Comparison of ENCODE assay signal across 8 cellular contexts in the genomic region with DNA sequence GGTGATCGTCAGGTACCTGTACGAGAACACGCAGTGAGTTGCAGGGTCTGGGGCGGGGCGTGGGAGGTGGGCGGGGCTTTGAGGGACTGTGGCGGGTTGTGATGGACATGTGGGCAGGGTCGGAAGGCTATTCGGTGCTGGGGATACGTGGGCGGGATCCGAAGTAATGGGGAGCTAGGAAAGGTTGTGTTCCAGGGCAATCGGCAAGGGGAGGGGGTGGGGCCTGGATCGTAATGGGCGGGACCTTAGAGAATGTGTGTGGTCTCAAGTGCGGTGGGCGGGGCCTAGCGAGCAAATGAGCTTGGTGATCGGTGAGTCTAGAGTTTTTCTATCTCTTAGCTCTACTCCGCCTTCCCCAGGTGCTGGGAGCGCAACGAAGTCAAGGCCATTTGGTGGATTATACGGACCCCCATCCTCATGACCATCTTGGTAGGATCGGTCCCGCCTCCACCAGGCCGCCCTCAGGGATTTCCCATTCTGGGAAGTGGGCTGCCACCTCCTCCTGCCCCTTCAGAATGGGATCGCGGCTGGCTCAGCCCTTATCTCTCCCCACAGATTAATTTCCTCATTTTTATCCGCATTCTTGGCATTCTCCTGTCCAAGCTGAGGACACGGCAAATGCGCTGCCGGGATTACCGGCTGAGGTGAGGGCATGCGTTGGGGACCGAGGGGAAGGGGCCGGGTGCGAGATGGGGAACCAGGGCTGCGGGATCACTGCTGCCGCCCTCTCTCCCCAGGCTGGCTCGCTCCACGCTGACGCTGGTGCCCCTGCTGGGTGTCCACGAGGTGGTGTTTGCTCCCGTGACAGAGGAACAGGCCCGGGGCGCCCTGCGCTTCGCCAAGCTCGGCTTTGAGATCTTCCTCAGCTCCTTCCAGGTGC. TPM values are rescaled to one million over a fixed set of nuclear protein-coding genes. Genes with fewer than 3 reads are reported as not detected.
DNase-seq lines count a peak whose midpoint lies in the region; ATAC-seq and TF ChIP-seq lines count a peak whose summit lies in the region.

No MANE protein-coding gene starts in this region.

- POLR2A ChIA-PET in AG04450 (lab: Yijun Ruan, JAX) = interaction anchor here (0.6 to 1.1 kb wide), 3 partner anchors 14 to 35 kb away, joined by 3 to 5 read pairs (median 4); a partner anchor contains a TSS

- ATAC-seq in GM21423 (IDR thresholded peaks at IDR 0.05; ENCODE audit: unreplicated experiment) (peak; percentile 46), HG03439 (IDR thresholded peaks at IDR 0.05; ENCODE audit: unreplicated experiment) (no peak)

- TF ChIP-seq CTCF in AG04450 (IDR thresholded peaks at IDR 0.05; ENCODE audit: low read depth, low read length) = no peak

- peak overlapping the region; percentile 40 for H3K4me3 ChIP-seq in AG04450 (ENCODE audit: low read depth, low read length)

- H3K27ac ChIP-seq in AG04450 (ENCODE audit: low read depth, low read length) = no peak overlapping the region
- peak overlapping the region; percentile 22 for H3K27ac ChIP-seq in epithelial cell of prostate

- no peak for DNase-seq in AG04450 (ENCODE audit: low read depth, low spot score)
- peak; percentile 97 to 99 for DNase-seq in NCI-H526 (lab: John Stamatoyannopoulos, UW)
- DNase-seq in activated T-cell treated with anti-CD3 and anti-CD28 coated beads for 24 hours (ENCODE audit: low read depth) = peak; percentile 80
- DNase-seq in epithelial cell of prostate (ENCODE audit: low read depth, low spot score) = peak; percentile 68
- peak; percentile 95 for DNase-seq in mucosa of gallbladder (ENCODE audit: low spot score)
- peak; percentile 68 for DNase-seq in stimulated activated CD8-positive, alpha-beta memory T cell treated with anti-CD3 and anti-CD28 coated beads, Interleukin-7, amount 100 ng/mL, for 24 hours (ENCODE audit: low read depth)

- CTCF ChIA-PET in AG04450 (lab: Charles Lee) = interaction anchor here (0.6 to 1.3 kb wide), 4 partner anchors 16 to 35 kb away, joined by 3 read pairs; no protein-coding TSS in a partner anchor

- H3K27me3 ChIP-seq in AG04450 (ENCODE audit: control insufficient read depth, insufficient read depth, low read length) = peaks cover 6% of the 10 kb centered on the region

- H3K9me3 ChIP-seq in AG04450 (ENCODE audit: control insufficient read depth, insufficient read depth, low read length) = no peaks in the 10 kb centered on the region; the same call in 1 of the 2 replicates

RNA-seq across cellular contexts. Expression of a gene that starts 9.6 kb away (rescaled TPM):
- 0.61 and 0.68 TPM in 2 replicates for polyA plus RNA-seq in AG04450 (2011; rRNA removed)
- 1.8 and 2.0 TPM in 2 replicates for polyA minus RNA-seq in AG04450 (2011; rRNA and poly(A)+ RNA removed)
- 10.3 TPM for total RNA-seq in mucosa of gallbladder

RNA-seq across cellular contexts. Expression of a gene that starts 14.2 kb away (rescaled TPM):
- 531 and 608 TPM in 2 replicates for polyA plus RNA-seq in AG04450 (2011; rRNA removed)
- 142 and 154 TPM in 2 replicates for polyA minus RNA-seq in AG04450 (2011; rRNA and poly(A)+ RNA removed)
- total RNA-seq in mucosa of gallbladder = 269 TPM

RNA-seq across cellular contexts. Expression of a gene that starts 14.9 kb away (rescaled TPM):
- polyA plus RNA-seq in AG04450 (2011; rRNA removed) = 6.7 and 9.5 TPM in 2 replicates
- polyA minus RNA-seq in AG04450 (2011; rRNA and poly(A)+ RNA removed) = 8.9 and 11.3 TPM in 2 replicates
- 8.0 TPM for total RNA-seq in mucosa of gallbladder

RNA-seq across cellular contexts. Expression of a gene that starts 38.4 kb away (rescaled TPM):
- 10.8 and 14.9 TPM in 2 replicates for polyA plus RNA-seq in AG04450 (2011; rRNA removed)
- polyA minus RNA-seq in AG04450 (2011; rRNA and poly(A)+ RNA removed) = 35.6 and 37.9 TPM in 2 replicates
- total RNA-seq in mucosa of gallbladder = 68.4 TPM

RNA-seq across cellular contexts. Expression of a gene that starts 53.1 kb away (rescaled TPM):
- polyA plus RNA-seq in AG04450 (2011; rRNA removed) = 1.4 and 2.2 TPM in 2 replicates
- polyA minus RNA-seq in AG04450 (2011; rRNA and poly(A)+ RNA removed) = 1.8 and 2.4 TPM in 2 replicates
- total RNA-seq in mucosa of gallbladder = 22.0 TPM
